21 cellular contexts compared by ENCODE assay signal in genomic region chr11:77125191-77125590, GRCh38. TPM values are rescaled to one million over a fixed set of nuclear protein-coding genes. Genes with fewer than 3 reads are reported as not detected.
DNase-seq lines count a peak whose midpoint lies in the region; ATAC-seq and TF ChIP-seq lines count a peak whose summit lies in the region.
"Had no signal": no experiment of that assay in that cellular context is flagged by ENCODE, and none has a peak within 500 bp of the region (broad histone marks: within the 10 kb centered on the region; RNA-seq: fewer than 3 reads in every experiment).

No MANE protein-coding gene starts in this region.

- H3K9me3 Mint-ChIP-seq in mesothelial cell of epicardium = no peaks in the 10 kb centered on the region
- H3K9me3 Mint-ChIP-seq in effector memory CD8-positive, alpha-beta T cell = no peaks in the 10 kb centered on the region
- H3K9me3 Mint-ChIP-seq: CD4-positive, alpha-beta memory T cell; HFFc6 had no signal

- in situ Hi-C loops in IMR-90 (cut with MboI; ENCODE audit: low sequenced_read_pairs) = loop anchor here (5.0 to 10.0 kb wide), 2 partner anchors 60 to 422 kb away; no protein-coding TSS in a partner anchor

- no peaks in the 10 kb centered on the region for H3K27me3 Mint-ChIP-seq in mesothelial cell of epicardium (ENCODE audit: low read depth)
- peaks cover 4 to 21% of the 10 kb centered on the region in 2 donors for H3K27me3 Mint-ChIP-seq in effector memory CD8-positive, alpha-beta T cell
- H3K27me3 Mint-ChIP-seq: CD4-positive, alpha-beta memory T cell had no signal

- peaks cover 14% of the 10 kb centered on the region; the same call in 1 of the 2 replicates for H3K36me3 ChIP-seq in IMR-90 (ENCODE audit: control insufficient read depth, insufficient read depth, low read length)

- no peak overlapping the region for H2BK15ac ChIP-seq in IMR-90 (ENCODE audit: low read depth, low read length)

- POLR2A ChIA-PET in IMR-90 (lab: Charles Lee; ENCODE audit: unreplicated experiment) = no interaction called here

- dilution Hi-C loops in IMR-90 (cut with HindIII; ENCODE audit: low sequenced_read_pairs, unreplicated experiment) = no loop called here

- TF ChIP-seq POLR2A in IMR-90 (IDR thresholded peaks at IDR 0.05; ENCODE audit: low read depth, low read length) = no peak

- peak; percentile 12 for DNase-seq in left ventricle myocardium superior
- DNase-seq in Right ventricle myocardium inferior (ENCODE audit: missing footprints) = no peak
- no peak for DNase-seq in IMR-90
- peak; percentile 39 for DNase-seq in UCSD-AML1 (lab: John Stamatoyannopoulos, UW; ENCODE audit: unreplicated experiment)
- no peak for DNase-seq in mesothelial cell of epicardium (ENCODE audit: low spot score in 2 of 2, unreplicated experiment in 2 of 2)
- DNase-seq in effector memory CD8-positive, alpha-beta T cell = no peak
- DNase-seq: ACHN; Calu3; CD4-positive, alpha-beta memory T cell; DND-41; EL; GOT3; H7; HFFc6 had no signal

- WGBS in IMR-90 (ENCODE audit: extremely low coverage in 2 of 2, insufficient read length in 1 of 2), 2 experiments = 100% methylated on average over 1 of the region's 6 CpGs; no CpG with 5 or more reads in 1 of the 2 experiments

- no peak overlapping the region for H3K4me3 Mint-ChIP-seq in mesothelial cell of epicardium
- H3K4me3 Mint-ChIP-seq in effector memory CD8-positive, alpha-beta T cell = no peak overlapping the region
- H3K4me3 Mint-ChIP-seq: CD14-positive monocyte; CD4-positive, alpha-beta memory T cell; HFFc6 had no signal

- H3K79me1 ChIP-seq in IMR-90 (ENCODE audit: low read depth in 1 of 2, low read length in 2 of 2) = no peaks in the 10 kb centered on the region

- no peak overlapping the region for H3K14ac ChIP-seq in IMR-90 (replicated peaks; ENCODE audit: low read depth, low read length)

- no peak overlapping the region for H2BK5ac ChIP-seq in IMR-90 (ENCODE audit: low read depth, low read length, poor library complexity, severe bottlenecking)

- H3K36me3 Mint-ChIP-seq in mesothelial cell of epicardium = peaks cover 18% of the 10 kb centered on the region
- no peaks in the 10 kb centered on the region for H3K36me3 Mint-ChIP-seq in effector memory CD8-positive, alpha-beta T cell (ENCODE audit: insufficient read depth)
- H3K36me3 Mint-ChIP-seq: CD14-positive monocyte had no signal

- no peak overlapping the region for H3K4me2 ChIP-seq in IMR-90 (ENCODE audit: low read depth, low read length)

- H2BK120ac ChIP-seq in IMR-90 (ENCODE audit: low read depth, low read length) = no peak overlapping the region

- CTCF ChIA-PET in IMR-90 (lab: Yijun Ruan, JAX) = no interaction called here

- no peak overlapping the region for H3K4me3 ChIP-seq in IMR-90 (ENCODE audit: insufficient read depth, low read depth, low read length)
- H3K4me3 ChIP-seq: GM12878 had no signal

- intact Hi-C loops in left ventricle myocardium superior (cut with micrococcal nuclease) = no loop called here
- intact Hi-C loops in Right ventricle myocardium inferior (cut with DNase I) = loop anchor here (5.0 kb wide), 1 partner anchor 422 kb away; no protein-coding TSS in a partner anchor
- intact Hi-C loops in IMR-90 (cut with micrococcal nuclease) = no loop called here

- no peak overlapping the region for H2AK9ac ChIP-seq in IMR-90 (replicated peaks; ENCODE audit: low read depth, low read length, poor library complexity)

- H2AK5ac ChIP-seq in IMR-90 (ENCODE audit: low read depth, low read length) = no peak overlapping the region

- ATAC-seq in left ventricle myocardium superior (no peak), Right ventricle myocardium inferior (no peak), IMR-90 (ENCODE audit: low read depth) (no peak), HG03442 (IDR thresholded peaks at IDR 0.05; ENCODE audit: unreplicated experiment) (no peak)
- ATAC-seq in effector memory CD8-positive, alpha-beta T cell (replicated peaks) = no peak
- ATAC-seq: GM12878, HCT116, HepG2 had no signal

- H3K4me1 ChIP-seq in IMR-90 (ENCODE audit: control insufficient read depth, insufficient read depth, low read length) = peaks cover 6% of the 10 kb centered on the region; the same call in 1 of the 2 replicates

- H3K9ac ChIP-seq in IMR-90 (ENCODE audit: low read depth, low read length) = no peak overlapping the region

- H2BK20ac ChIP-seq in IMR-90 (ENCODE audit: low read depth, low read length) = no peak overlapping the region

- H3K27ac ChIP-seq in IMR-90 (ENCODE audit: insufficient read depth, low read length) = no peak overlapping the region

- no peaks in the 10 kb centered on the region for H3K9me3 ChIP-seq in IMR-90 (ENCODE audit: control insufficient read depth, insufficient read depth, low read length)

- no peak overlapping the region for H2AFZ ChIP-seq in IMR-90 (replicated peaks; ENCODE audit: low read length, poor library complexity)

- no peak overlapping the region for H3K23ac ChIP-seq in IMR-90 (ENCODE audit: low read depth, low read length)

- H3K4ac ChIP-seq in IMR-90 (ENCODE audit: low read depth, low read length) = no peak overlapping the region

- no peak overlapping the region for H3K56ac ChIP-seq in IMR-90 (ENCODE audit: extremely low read depth, insufficient read depth, low read length)

- no peak overlapping the region for H3K18ac ChIP-seq in IMR-90 (ENCODE audit: low read depth, low read length)

- no peaks in the 10 kb centered on the region for H3K9me1 ChIP-seq in IMR-90 (ENCODE audit: insufficient read depth, low read length)

- no peak for TF ChIP-seq CTCF in IMR-90 (conservative IDR thresholded peaks at IDR 0.05; ENCODE audit: low read depth, low read length)
- no peak for TF ChIP-seq CTCF in mesothelial cell of epicardium (IDR thresholded peaks at IDR 0.05; ENCODE audit: unreplicated experiment)

- peaks cover 22% of the 10 kb centered on the region for H3K4me1 Mint-ChIP-seq in mesothelial cell of epicardium
- H3K4me1 Mint-ChIP-seq in effector memory CD8-positive, alpha-beta T cell (ENCODE audit: low read depth in 2 of 2) = peaks cover 10 to 19% of the 10 kb centered on the region in 2 donors

- TF ChIP-seq RAD21 in IMR-90 (IDR thresholded peaks at IDR 0.05; ENCODE audit: low read length) = no peak

- no peak overlapping the region for H4K8ac ChIP-seq in IMR-90 (ENCODE audit: low read depth in 2 of 2, low read length in 2 of 2)

- no peak overlapping the region for H4K5ac ChIP-seq in IMR-90 (ENCODE audit: low read depth, low read length)

- H3K27me3 ChIP-seq in IMR-90 (ENCODE audit: control insufficient read depth, insufficient read depth, low read length) = no peaks in the 10 kb centered on the region

- peak overlapping the region; percentile 71 for H3K27ac Mint-ChIP-seq in mesothelial cell of epicardium
- no peak overlapping the region for H3K27ac Mint-ChIP-seq in effector memory CD8-positive, alpha-beta T cell
- H3K27ac Mint-ChIP-seq: CD14-positive monocyte; CD4-positive, alpha-beta memory T cell; HFFc6 had no signal

- no peaks in the 10 kb centered on the region for H4K20me1 ChIP-seq in IMR-90 (ENCODE audit: insufficient read depth, low read length)

- no peak overlapping the region for H4K91ac ChIP-seq in IMR-90 (ENCODE audit: insufficient read depth, low read depth, low read length)

- BruUV-seq in IMR-90 (replicated peaks; lab: Mats Ljungman, UMichigan) = no TSS peak

TF ChIP-seq in IMR-90, 13 proteins besides CTCF, POLR2A, EP300 and RAD21:
- TF ChIP-seq CEBPB (IDR thresholded peaks at IDR 0.05; ENCODE audit: low read depth, low read length) (no peak), MAFK (IDR thresholded peaks at IDR 0.05; ENCODE audit: low read depth, low read length) (0 out of 2 replicates have a peak, but pooled peaks have one; percentile 14)
TF ChIP-seq in IMR-90: peak in this region for 1.

RNA-seq across cellular contexts. Expression of gene MYO7A, which starts 2.9 kb away (rescaled TPM):
- 4.6 TPM for total RNA-seq in left ventricle myocardium superior
- 7.0 TPM for total RNA-seq in Right ventricle myocardium inferior
- total RNA-seq in IMR-90 (2012; rRNA removed) = under 0.01 TPM in 1 of 2 replicates, not detected in the other
- polyA plus RNA-seq in IMR-90 (2012; rRNA removed) = 0.01 and 0.02 TPM in 2 replicates
- polyA plus RNA-seq in IMR-90 (2012; cell fraction: cytosol; rRNA removed) = 0.02 and 0.05 TPM in 2 replicates
- 0.23 and 0.24 TPM in 2 replicates for polyA plus RNA-seq in IMR-90 (2012; cell fraction: nucleus; rRNA removed; ENCODE audit: low replicate concordance)
- 1.8 to 2.4 TPM (median 2.2 TPM) in 3 replicates for total RNA-seq in mesothelial cell of epicardium

RNA-seq across cellular contexts. Expression of gene OMP, which starts 22.6 kb away (rescaled TPM):
- not detected for total RNA-seq in left ventricle myocardium superior
- not detected for total RNA-seq in Right ventricle myocardium inferior
- not detected in 2 replicates for total RNA-seq in IMR-90 (2012; rRNA removed)
- polyA plus RNA-seq in IMR-90 (2012; rRNA removed) = 0.27 and 0.46 TPM in 2 replicates
- polyA plus RNA-seq in IMR-90 (2012; cell fraction: cytosol; rRNA removed) = 0.19 TPM in 1 of 2 replicates, not detected in the other
- 0.71 and 1.6 TPM in 2 replicates for polyA plus RNA-seq in IMR-90 (2012; cell fraction: nucleus; rRNA removed; ENCODE audit: low replicate concordance)
- 0.80 to 1.5 TPM (median 1.4 TPM) in 3 replicates for total RNA-seq in mesothelial cell of epicardium
- total RNA-seq: G401, GM12878, H7, HepG2 had no signal
- polyA plus RNA-seq: BJ; CD14-positive monocyte; CD4-positive, alpha-beta memory T cell; GM12878; HepG2 had no signal

RNA-seq across cellular contexts. Expression of gene CAPN5, which starts 58.4 kb away (rescaled TPM):
- total RNA-seq in left ventricle myocardium superior = 2.5 TPM
- total RNA-seq in Right ventricle myocardium inferior = 3.7 TPM
- total RNA-seq in IMR-90 (2012; rRNA removed) = 8.1 TPM in 2 replicates
- polyA plus RNA-seq in IMR-90 (2012; rRNA removed) = 24.0 and 26.9 TPM in 2 replicates
- 13.0 and 28.2 TPM in 2 replicates for polyA plus RNA-seq in IMR-90 (2012; cell fraction: cytosol; rRNA removed)
- polyA plus RNA-seq in IMR-90 (2012; cell fraction: nucleus; rRNA removed; ENCODE audit: low replicate concordance) = 72.1 and 107 TPM in 2 replicates
- 16.1 to 18.3 TPM (median 16.5 TPM) in 3 replicates for total RNA-seq in mesothelial cell of epicardium

Comparison
In these comparisons a context has a peak if more than half of its experiments do, and no peak if none do; other contexts are left out.
1. DNase-seq: peak in left ventricle myocardium superior (single experiment) and UCSD-AML1 (single experiment); none in Right ventricle myocardium inferior (single experiment), IMR-90 (single experiment), mesothelial cell of epicardium (0 of 2) and effector memory CD8-positive, alpha-beta T cell (0 of 3).